15 cellular contexts compared by ENCODE assay signal in genomic region chr17:39132192-39132600, GRCh38. TPM values are rescaled to one million over a fixed set of nuclear protein-coding genes. Genes with fewer than 3 reads are reported as not detected.
A peak's percentile ranks its signal among the peaks of the same experiment; 100 is the strongest.
DNase-seq lines count a peak whose midpoint lies in the region; ATAC-seq, FAIRE-seq and TF ChIP-seq lines count a peak whose summit lies in the region.
"Had no signal": no experiment of that assay in that cellular context is flagged by ENCODE, and none has a peak within 500 bp of the region (broad histone marks: within the 10 kb centered on the region; RNA-seq: fewer than 3 reads in every experiment).

No MANE protein-coding gene starts in this region.

- no peaks in the 10 kb centered on the region for H4K20me1 ChIP-seq in HepG2 (ENCODE audit: insufficient read depth, low read length)

- no peak overlapping the region for H3K4me3 Mint-ChIP-seq in Calu3 (ENCODE audit: low read depth, unreplicated experiment)
- H3K4me3 Mint-ChIP-seq: activated T-helper 17 cell treated with anti-CD3 and anti-CD28 coated beads, Interleukin-2, amount 50 U/mL, for 72 hours; natural killer cell had no signal

- H3K9ac ChIP-seq in HepG2 (ENCODE audit: insufficient read depth, low read depth, low read length) (no peak overlapping the region), mesenchymal stem cell (ENCODE audit: low read length) (peak overlapping the region; percentile 66)

- peak overlapping the region in 1 of 2 experiments; percentile 1 for H3K4ac ChIP-seq in mesenchymal stem cell (ENCODE audit: low read depth in 1 of 2, low read length in 2 of 2)

- no peaks in the 10 kb centered on the region for H3K9me3 Mint-ChIP-seq in Calu3 (ENCODE audit: low read depth, unreplicated experiment)
- H3K9me3 Mint-ChIP-seq: activated T-helper 17 cell treated with anti-CD3 and anti-CD28 coated beads, Interleukin-2, amount 50 U/mL, for 72 hours; natural killer cell had no signal

- no peak overlapping the region for H2BK5ac ChIP-seq in mesenchymal stem cell (ENCODE audit: low read depth, low read length, poor library complexity, severe bottlenecking)

- peaks cover 75% of the 10 kb centered on the region for H3K27me3 Mint-ChIP-seq in Calu3 (ENCODE audit: unreplicated experiment)
- H3K27me3 Mint-ChIP-seq: activated T-helper 17 cell treated with anti-CD3 and anti-CD28 coated beads, Interleukin-2, amount 50 U/mL, for 72 hours had no signal

- H3K14ac ChIP-seq in mesenchymal stem cell (ENCODE audit: low read length in 2 of 2), result peak overlapping the region in 1 of 2 experiments; percentile 18

- no peak overlapping the region for H2AK5ac ChIP-seq in mesenchymal stem cell (ENCODE audit: low read length, severe bottlenecking)

- TF ChIP-seq POLR2A in HepG2 (IDR thresholded peaks at IDR 0.05; ENCODE audit: insufficient read depth in 1 of 2, low read depth in 2 of 2, low read length in 2 of 2), result no peak
- TF ChIP-seq POLR2A in right lobe of liver (IDR thresholded peaks at IDR 0.05), result no peak

- CTCF ChIA-PET in HepG2 (lab: Yijun Ruan, JAX; ENCODE audit: low intra/inter-chr PET ratio, low total read pairs) (no interaction called here), Calu3 (lab: Charles Lee) (interaction anchor here (0.7 to 1.4 kb wide), 4 partner anchors 11 to 45 kb away, joined by 3 to 7 read pairs (median 5); no protein-coding TSS in a partner anchor)

- H3K4me2 ChIP-seq in HepG2 (ENCODE audit: low read depth, low read length) (no peak overlapping the region), mesenchymal stem cell (ENCODE audit: low read length, poor library complexity, severe bottlenecking) (no peak overlapping the region)

- 15% methylated on average over 7 of the region's 7 CpGs for WGBS in HepG2 (ENCODE audit: low lambda C conversion rate)
- WGBS in right lobe of liver (ENCODE audit: insufficient coverage, low coverage, low lambda C conversion rate, missing lambda C conversion rate), result 86% methylated on average over 6 of the region's 7 CpGs
- 64% methylated on average over 7 of the region's 7 CpGs for WGBS in mesenchymal stem cell

- intact Hi-C loops in HepG2 (cut with micrococcal nuclease; ENCODE audit: unreplicated experiment) (no loop called here), right lobe of liver (cut with DNase I) (no loop called here), Calu3 (cut with micrococcal nuclease; ENCODE audit: unreplicated experiment) (no loop called here)

- no peak overlapping the region for H2BK15ac ChIP-seq in mesenchymal stem cell (ENCODE audit: low read depth, poor library complexity, severe bottlenecking)

- in situ Hi-C loops in HepG2 (cut with HindIII; ENCODE audit: extremely low pct_ligation_motif_present, low pct_unique_long_range_greater_than_20kb), result no loop called here

- H3K23ac ChIP-seq in mesenchymal stem cell (ENCODE audit: low read length in 2 of 2), result no peak overlapping the region

- no peak for FAIRE-seq in HepG2 (lab: Jason Lieb, UNC)

- H3K27me3 ChIP-seq in HepG2 (ENCODE audit: control insufficient read depth in 1 of 2, insufficient read depth in 2 of 2, low read length in 2 of 2) (peaks cover 1 to 29% of the 10 kb centered on the region in 2 experiments; a peak in 4 of 5 replicates), right lobe of liver (no peaks in the 10 kb centered on the region), mesenchymal stem cell (ENCODE audit: control insufficient read depth in 1 of 2, insufficient read depth in 1 of 2, low read length in 2 of 2) (no peaks in the 10 kb centered on the region)
- H3K27me3 ChIP-seq: dorsolateral prefrontal cortex, Peyer's patch had no signal

- H2BK120ac ChIP-seq in mesenchymal stem cell (ENCODE audit: low read depth, low read length), result no peak overlapping the region

- peak overlapping the region in 1 of 2 experiments; percentile 80 for H2BK12ac ChIP-seq in mesenchymal stem cell (ENCODE audit: low read length in 2 of 2)

- no peaks in the 10 kb centered on the region for H3K36me3 Mint-ChIP-seq in Calu3 (ENCODE audit: insufficient read depth, unreplicated experiment)
- H3K36me3 Mint-ChIP-seq: natural killer cell had no signal

- TF ChIP-seq RAD21 in HepG2 (CRISPR knock-in tag; IDR thresholded peaks at IDR 0.05), result no peak

- H4K91ac ChIP-seq in mesenchymal stem cell (ENCODE audit: low read length), result peak overlapping the region; percentile 30

- no peaks in the 10 kb centered on the region for H3K9me3 ChIP-seq in HepG2 (ENCODE audit: low read length)
- no peaks in the 10 kb centered on the region for H3K9me3 ChIP-seq in right lobe of liver
- no peaks in the 10 kb centered on the region for H3K9me3 ChIP-seq in mesenchymal stem cell (ENCODE audit: control insufficient read depth, low read length)
- H3K9me3 ChIP-seq: Peyer's patch had no signal

- H2AFZ ChIP-seq in HepG2 (ENCODE audit: low read length), result no peak overlapping the region
- H2AFZ ChIP-seq in mesenchymal stem cell (ENCODE audit: low read depth, low read length), result no peak overlapping the region

- H3K4me1 ChIP-seq in HepG2 (ENCODE audit: insufficient read depth, low read length), result no peaks in the 10 kb centered on the region
- no peaks in the 10 kb centered on the region for H3K4me1 ChIP-seq in right lobe of liver
- H3K4me1 ChIP-seq in mesenchymal stem cell (ENCODE audit: control insufficient read depth, insufficient read depth, low read depth, low read length), result peaks cover 4% of the 10 kb centered on the region
- H3K4me1 ChIP-seq: Peyer's patch had no signal

- H3K79me1 ChIP-seq in mesenchymal stem cell (replicated peaks; ENCODE audit: low read length, poor library complexity, severe bottlenecking), result no peaks in the 10 kb centered on the region

- H3K36me3 ChIP-seq in HepG2 (replicated peaks in 1 of 2; ENCODE audit: control insufficient read depth in 1 of 2, insufficient read depth in 2 of 2, low read length in 2 of 2) (no peaks in the 10 kb centered on the region), right lobe of liver (no peaks in the 10 kb centered on the region), mesenchymal stem cell (ENCODE audit: control insufficient read depth in 1 of 2, insufficient read depth in 2 of 2, low read depth in 1 of 2, low read length in 2 of 2) (peaks cover 0 to 2% of the 10 kb centered on the region in 2 experiments)
- H3K36me3 ChIP-seq: Peyer's patch had no signal

- no TSS peak for BruUV-seq in HepG2 (replicated peaks; lab: Mats Ljungman, UMichigan)
- no TSS peak for BruUV-seq in Calu3 (replicated peaks; lab: Mats Ljungman, UMichigan)

- TF ChIP-seq EP300 in HepG2 (IDR thresholded peaks at IDR 0.05; ENCODE audit: low read depth in 2 of 2, low read length in 2 of 2) (no peak), HepG2 (CRISPR knock-in tag; IDR thresholded peaks at IDR 0.05; ENCODE audit: borderline replicate concordance) (no peak)

- peak overlapping the region; percentile 66 for H4K8ac ChIP-seq in mesenchymal stem cell (ENCODE audit: low read length)

- POLR2A ChIA-PET in HepG2 (lab: Yijun Ruan, JAX), result no interaction called here

- no peak overlapping the region for H3K27ac ChIP-seq in HepG2 (ENCODE audit: extremely low read length, insufficient read depth, low read length)
- no peak overlapping the region for H3K27ac ChIP-seq in right lobe of liver
- H3K27ac ChIP-seq in mesenchymal stem cell (ENCODE audit: low read length, poor library complexity, severe bottlenecking), result no peak overlapping the region
- H3K27ac ChIP-seq: dorsolateral prefrontal cortex had no signal

- H3K4me1 Mint-ChIP-seq in Calu3 (ENCODE audit: low read depth, unreplicated experiment), result no peaks in the 10 kb centered on the region
- H3K4me1 Mint-ChIP-seq: activated T-helper 17 cell treated with anti-CD3 and anti-CD28 coated beads, Interleukin-2, amount 50 U/mL, for 72 hours; natural killer cell had no signal

- no peak overlapping the region for H3K27ac Mint-ChIP-seq in Calu3 (ENCODE audit: unreplicated experiment)
- H3K27ac Mint-ChIP-seq: activated T-helper 17 cell treated with anti-CD3 and anti-CD28 coated beads, Interleukin-2, amount 50 U/mL, for 72 hours; natural killer cell had no signal

- TF ChIP-seq CTCF in HepG2 (CRISPR knock-in tag; IDR thresholded peaks at IDR 0.05) (no peak), right lobe of liver (IDR thresholded peaks at IDR 0.05) (no peak), cardiac fibroblast (IDR thresholded peaks at IDR 0.05; ENCODE audit: low read depth, low read length) (no peak), Calu3 (IDR thresholded peaks at IDR 0.05; ENCODE audit: unreplicated experiment) (no peak)

- H3K18ac ChIP-seq in mesenchymal stem cell (ENCODE audit: low read depth in 1 of 2, low read length in 2 of 2), result peak overlapping the region in 1 of 2 experiments; percentile 69

- DNase-seq in HepG2 (ENCODE audit: low spot score), result no peak
- no peak for DNase-seq in right lobe of liver
- DNase-seq in cardiac fibroblast (ENCODE audit: low read depth in 2 of 2), result peak; percentile 84 to 87
- DNase-seq in mesenchymal stem cell, result peak; percentile 73
- DNase-seq in Calu3, result no peak
- no peak for DNase-seq in NCI-H510A treated with DMSO at 0.1 percent for 48 hours (lab: John Stamatoyannopoulos, UW)
- DNase-seq: dorsolateral prefrontal cortex, natural killer cell, NCI-H2029, Peyer's patch, substantia nigra had no signal

- peak; percentile 28; the same call in 1 of the 3 replicates for ATAC-seq in HepG2
- ATAC-seq in right lobe of liver, result no peak
- ATAC-seq in GM21723 (IDR thresholded peaks at IDR 0.05; ENCODE audit: unreplicated experiment), result no peak
- ATAC-seq in HG03378 (IDR thresholded peaks at IDR 0.05; ENCODE audit: unreplicated experiment), result no peak
- ATAC-seq: activated CD4-positive, CD25-positive, alpha-beta regulatory T cell treated with anti-CD3 and anti-CD28 coated beads, Interleukin-2, amount 50 U/mL, for 24 hours; activated T-helper 17 cell treated with anti-CD3 and anti-CD28 coated beads, Interleukin-2, amount 50 U/mL, for 72 hours; natural killer cell had no signal

- H3K4me3 ChIP-seq in HepG2 (replicated peaks in 1 of 3; ENCODE audit: insufficient read depth in 1 of 3, low read depth in 2 of 3, low read length in 3 of 3) (no peak overlapping the region), right lobe of liver (no peak overlapping the region), cardiac fibroblast (replicated peaks in 1 of 2; ENCODE audit: low read depth in 2 of 2, low read length in 2 of 2) (no peak overlapping the region), mesenchymal stem cell (ENCODE audit: insufficient read depth in 1 of 2, low read depth in 1 of 2, low read length in 2 of 2) (peak overlapping the region in 1 of 2 experiments; percentile 2)
- H3K4me3 ChIP-seq: dorsolateral prefrontal cortex, Peyer's patch had no signal

- H3K79me2 ChIP-seq in HepG2 (ENCODE audit: insufficient read depth, low read length), result no peaks in the 10 kb centered on the region

RNA-seq across cellular contexts. Expression of gene PLXDC1, which starts 19.2 kb away (rescaled TPM):
- not detected in 2 replicates for total RNA-seq in HepG2 (2016; rRNA removed; fragmentation: Illumina TruSeq; extraction: Trizol)
- total RNA-seq in HepG2 (2016; cell fraction: cytosol; rRNA removed; fragmentation: Illumina TruSeq; extraction: Trizol; ENCODE audit: low read depth), result not detected in 2 replicates
- not detected in 2 replicates for total RNA-seq in HepG2 (2016; cell fraction: insoluble cytoplasmic fraction; rRNA removed; fragmentation: Illumina TruSeq; extraction: Trizol)
- total RNA-seq in HepG2 (2016; cell fraction: membrane; rRNA removed; fragmentation: Illumina TruSeq; extraction: Trizol), result not detected in 2 replicates
- total RNA-seq in HepG2 (2016; cell fraction: nucleus; rRNA removed; fragmentation: Illumina TruSeq; extraction: Trizol), result not detected in 2 replicates
- not detected in 2 replicates for polyA plus RNA-seq in HepG2 (2011; rRNA removed)
- polyA plus RNA-seq in HepG2 (2011; cell fraction: cytosol; rRNA removed), result not detected in 2 replicates
- polyA plus RNA-seq in HepG2 (2011; cell fraction: nucleus; rRNA removed), result not detected in 2 replicates
- not detected in 2 replicates for polyA plus RNA-seq in HepG2 (2012)
- polyA plus RNA-seq in HepG2 (2016; cell fraction: cytosol; fragmentation: Illumina TruSeq; extraction: Trizol; ENCODE audit: low read depth), result not detected in 2 replicates
- polyA plus RNA-seq in HepG2 (2016; cell fraction: insoluble cytoplasmic fraction; fragmentation: Illumina TruSeq; extraction: Trizol; ENCODE audit: low read depth), result not detected in 2 replicates
- not detected in 2 replicates for polyA plus RNA-seq in HepG2 (2016; cell fraction: membrane; fragmentation: Illumina TruSeq; extraction: Trizol; ENCODE audit: low read depth)
- not detected in 2 replicates for polyA plus RNA-seq in HepG2 (2016; cell fraction: nucleus; fragmentation: Illumina TruSeq; extraction: Trizol; ENCODE audit: insufficient read depth, low read depth)
- polyA minus RNA-seq in HepG2 (2011; rRNA and poly(A)+ RNA removed; ENCODE audit: low replicate concordance), result 0.44 TPM in 1 of 2 replicates, not detected in the other
- not detected in 2 replicates for polyA minus RNA-seq in HepG2 (2011; cell fraction: cytosol; rRNA and poly(A)+ RNA removed)
- not detected in 2 replicates for polyA minus RNA-seq in HepG2 (2011; cell fraction: nucleus; rRNA and poly(A)+ RNA removed)
- 1 to 10 TPM in 1 of 6 experiments, under 1 TPM in 5; 0.11 to 1.6 (median 0.54) TPM for total RNA-seq in right lobe of liver
- polyA plus RNA-seq in mesenchymal stem cell (2013, experiment 1 of 2), result 1.9 TPM
- polyA plus RNA-seq in mesenchymal stem cell (2013, experiment 2 of 2), result 2.1 TPM
- total RNA-seq in Calu3 (2022), result 0.39 and 0.52 TPM in 2 replicates

RNA-seq across cellular contexts. Expression of gene ARL5C, which starts 33.8 kb away (rescaled TPM):
- total RNA-seq in HepG2 (2016; rRNA removed; fragmentation: Illumina TruSeq; extraction: Trizol), result not detected in 2 replicates
- total RNA-seq in HepG2 (2016; cell fraction: cytosol; rRNA removed; fragmentation: Illumina TruSeq; extraction: Trizol; ENCODE audit: low read depth), result not detected in 2 replicates
- total RNA-seq in HepG2 (2016; cell fraction: insoluble cytoplasmic fraction; rRNA removed; fragmentation: Illumina TruSeq; extraction: Trizol), result not detected in 2 replicates
- total RNA-seq in HepG2 (2016; cell fraction: membrane; rRNA removed; fragmentation: Illumina TruSeq; extraction: Trizol), result not detected in 2 replicates
- not detected in 2 replicates for total RNA-seq in HepG2 (2016; cell fraction: nucleus; rRNA removed; fragmentation: Illumina TruSeq; extraction: Trizol)
- not detected in 2 replicates for polyA plus RNA-seq in HepG2 (2011; rRNA removed)
- polyA plus RNA-seq in HepG2 (2011; cell fraction: cytosol; rRNA removed), result not detected in 2 replicates
- polyA plus RNA-seq in HepG2 (2011; cell fraction: nucleus; rRNA removed), result not detected in 2 replicates
- polyA plus RNA-seq in HepG2 (2012), result not detected in 2 replicates
- polyA plus RNA-seq in HepG2 (2016; cell fraction: cytosol; fragmentation: Illumina TruSeq; extraction: Trizol; ENCODE audit: low read depth), result not detected in 2 replicates
- polyA plus RNA-seq in HepG2 (2016; cell fraction: insoluble cytoplasmic fraction; fragmentation: Illumina TruSeq; extraction: Trizol; ENCODE audit: low read depth), result not detected in 2 replicates
- not detected in 2 replicates for polyA plus RNA-seq in HepG2 (2016; cell fraction: membrane; fragmentation: Illumina TruSeq; extraction: Trizol; ENCODE audit: low read depth)
- not detected in 2 replicates for polyA plus RNA-seq in HepG2 (2016; cell fraction: nucleus; fragmentation: Illumina TruSeq; extraction: Trizol; ENCODE audit: insufficient read depth, low read depth)
- polyA minus RNA-seq in HepG2 (2011; rRNA and poly(A)+ RNA removed; ENCODE audit: low replicate concordance), result 0.09 TPM in 1 of 2 replicates, not detected in the other
- not detected in 2 replicates for polyA minus RNA-seq in HepG2 (2011; cell fraction: cytosol; rRNA and poly(A)+ RNA removed)
- polyA minus RNA-seq in HepG2 (2011; cell fraction: nucleus; rRNA and poly(A)+ RNA removed), result not detected in 2 replicates
- total RNA-seq in right lobe of liver, result not detected
- polyA plus RNA-seq in mesenchymal stem cell (2013, experiment 1 of 2), result not detected
- not detected for polyA plus RNA-seq in mesenchymal stem cell (2013, experiment 2 of 2)
- total RNA-seq in Calu3 (2022), result not detected in 2 replicates
- total RNA-seq: activated T-helper 17 cell treated with anti-CD3 and anti-CD28 coated beads, Interleukin-2, amount 50 U/mL, for 72 hours; Peyer's patch had no signal

Comparison
In these comparisons a context has a peak if more than half of its experiments do, and no peak if none do; other contexts are left out.
1. DNase-seq: peak in cardiac fibroblast (2 of 2) and mesenchymal stem cell (single experiment); none in HepG2 (single experiment), right lobe of liver (0 of 3), Calu3 (single experiment) and NCI-H510A treated with DMSO at 0.1 percent for 48 hours (single experiment).